ENCODE assay signal across 21 cellular contexts in the genomic region with DNA sequence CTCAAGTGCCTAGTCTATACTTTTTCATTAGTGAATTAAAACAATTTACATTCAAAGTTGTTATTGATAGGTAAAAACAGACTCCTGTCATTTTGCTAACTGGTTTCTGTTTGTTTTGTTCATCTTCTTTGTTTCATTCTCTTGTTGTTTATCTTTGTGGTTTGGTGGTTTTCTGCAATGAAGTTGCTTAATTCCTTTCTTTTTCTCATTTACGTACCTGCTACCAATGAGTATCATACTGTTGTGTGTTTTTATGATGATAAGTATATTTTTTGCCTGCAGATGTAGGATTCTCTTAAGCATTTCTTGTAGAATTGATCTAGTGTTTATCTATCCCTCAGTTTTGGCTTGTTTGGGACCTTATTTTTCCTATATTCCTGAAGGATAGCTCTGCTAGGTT.
"Had no signal": no experiment of that assay in that cellular context is flagged by ENCODE, and none has a peak within 500 bp of the region (broad histone marks: within the 10 kb centered on the region; RNA-seq: fewer than 3 reads in every experiment).

No MANE protein-coding gene starts in this region.

- H3K4me3 Mint-ChIP-seq: IgD-negative memory B cell had no signal

- H3K27me3 Mint-ChIP-seq: IgD-negative memory B cell had no signal

- H3K27ac ChIP-seq: HL-60, RWPE1 had no signal

- H3K4me3 ChIP-seq: K562 had no signal

- ATAC-seq: K562, Panc1, PC-3, SK-N-SH treated with all-trans-retinoic acid at 6 μM for 48 hours had no signal

- H3K27ac Mint-ChIP-seq: IgD-negative memory B cell had no signal

- H3K4me1 Mint-ChIP-seq: IgD-negative memory B cell had no signal

- DNase-seq: MV-4-11, NCI-H1048, NCI-H1105, NCI-H1417, NCI-H1436 treated with DMSO at 0.1 percent for 48 hours, NCI-H1694, NCI-H187 treated with DMSO at 0.1 percent for 48 hours, NCI-H2029 treated with DMSO at 0.1 percent for 48 hours, NCI-H2171 treated with DMSO at 0.1 percent for 48 hours, NCI-H345, NCI-H524, NCI-H526 treated with DMSO at 0.1 percent for 48 hours, NCI-H748 treated with DMSO at 0.1 percent for 48 hours, PC-3, SHP77 had no signal

- H3K36me3 Mint-ChIP-seq: IgD-negative memory B cell had no signal
